9 cellular contexts compared by ENCODE assay signal in the genomic region with DNA sequence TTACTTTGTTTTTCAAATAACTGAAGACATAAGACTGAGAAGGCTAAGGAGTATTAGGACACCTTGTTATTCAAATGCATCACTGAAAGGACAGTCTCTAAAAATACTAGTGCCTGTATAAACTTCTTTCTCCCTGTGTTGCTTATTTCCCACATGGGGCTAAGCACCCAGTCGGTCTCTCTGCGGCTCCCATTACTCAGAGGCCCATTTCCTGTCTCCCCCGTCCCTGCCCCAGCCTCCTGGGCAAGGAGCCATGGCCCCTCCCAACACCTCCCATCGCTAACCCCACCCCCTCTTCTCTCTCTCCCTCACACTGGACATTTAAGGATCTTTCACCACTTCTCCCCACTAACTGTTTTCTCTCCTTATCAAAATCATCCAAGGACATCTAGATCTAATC.
DNase-seq lines count a peak whose midpoint lies in the region; ATAC-seq and TF ChIP-seq lines count a peak whose summit lies in the region.
"Had no signal": no experiment of that assay in that cellular context is flagged by ENCODE, and none has a peak within 500 bp of the region (broad histone marks: within the 10 kb centered on the region; RNA-seq: fewer than 3 reads in every experiment).

No MANE protein-coding gene starts in this region.

- H3K4me3 ChIP-seq in body of pancreas = no peak overlapping the region

- no peaks in the 10 kb centered on the region for H3K27me3 ChIP-seq in body of pancreas

- no peaks in the 10 kb centered on the region for H3K36me3 ChIP-seq in body of pancreas (replicated peaks in 1 of 2; ENCODE audit: insufficient read depth in 1 of 2, low read depth in 2 of 2)

- H3K4me3 Mint-ChIP-seq in memory B cell = no peak overlapping the region
- H3K4me3 Mint-ChIP-seq: activated naive CD4-positive, alpha-beta T cell treated with anti-CD3 and anti-CD28 coated beads, Interleukin-2, amount 10 ng/mL, durations not matched to agents 7 days and 5 days had no signal

- H3K4me1 ChIP-seq in body of pancreas = no peaks in the 10 kb centered on the region

- H3K9me3 Mint-ChIP-seq in memory B cell = no peaks in the 10 kb centered on the region
- H3K9me3 Mint-ChIP-seq: activated naive CD4-positive, alpha-beta T cell treated with anti-CD3 and anti-CD28 coated beads, Interleukin-2, amount 10 ng/mL, durations not matched to agents 7 days and 5 days had no signal

- 22 to 30% methylated on average over 4 of the region's 4 CpGs for WGBS in body of pancreas, 2 donors

- no peak overlapping the region for H3K27ac ChIP-seq in body of pancreas

- DNase-seq in DMS153 treated with DMSO at 0.1 percent for 48 hours (lab: John Stamatoyannopoulos, UW; ENCODE audit: unreplicated experiment) (peak; percentile 11), HT1080 (ENCODE audit: low read depth) (peak; percentile 88), body of pancreas (peak in 3 of 4 donors; percentile 15 to 45 (median 18)), memory B cell (ENCODE audit: low spot score in 2 of 2) (no peak), NCI-H187 (lab: John Stamatoyannopoulos, UW) (no peak), GDM1 (lab: John Stamatoyannopoulos, UW) (no peak), G401 (ENCODE audit: low spot score) (no peak)
- DNase-seq: activated naive CD4-positive, alpha-beta T cell treated with anti-CD3 and anti-CD28 coated beads, Interleukin-2, amount 10 ng/mL, durations not matched to agents 7 days and 5 days had no signal

- H3K4me1 Mint-ChIP-seq in memory B cell = peaks cover 29% of the 10 kb centered on the region

- ATAC-seq in body of pancreas = no peak
- no peak for ATAC-seq in memory B cell (ENCODE audit: low read depth)
- no peak for ATAC-seq in HG03097 (IDR thresholded peaks at IDR 0.05; ENCODE audit: low FRiP score, unreplicated experiment)

- peak overlapping the region; percentile 1 for H3K27ac Mint-ChIP-seq in memory B cell
- H3K27ac Mint-ChIP-seq: activated naive CD4-positive, alpha-beta T cell treated with anti-CD3 and anti-CD28 coated beads, Interleukin-2, amount 10 ng/mL, durations not matched to agents 7 days and 5 days had no signal

- no peaks in the 10 kb centered on the region for H3K27me3 Mint-ChIP-seq in memory B cell

- intact Hi-C loops in body of pancreas (cut with DNase I) = no loop called here

- H3K36me3 Mint-ChIP-seq in memory B cell = peaks cover 12% of the 10 kb centered on the region
- H3K36me3 Mint-ChIP-seq: activated naive CD4-positive, alpha-beta T cell treated with anti-CD3 and anti-CD28 coated beads, Interleukin-2, amount 10 ng/mL, durations not matched to agents 7 days and 5 days had no signal

- H3K9me3 ChIP-seq in body of pancreas = no peaks in the 10 kb centered on the region

- no peak for TF ChIP-seq POLR2A in body of pancreas (IDR thresholded peaks at IDR 0.05)

- in situ Hi-C loops in G401 (cut with HindIII; ENCODE audit: low sequenced_read_pairs) = no loop called here

- TF ChIP-seq CTCF in body of pancreas (IDR thresholded peaks at IDR 0.05) = no peak

Comparison
In these comparisons a context has a peak if more than half of its experiments do, and no peak if none do; other contexts are left out.
1. DNase-seq: peak in DMS153 treated with DMSO at 0.1 percent for 48 hours (single experiment), HT1080 (single experiment) and body of pancreas (3 of 4); none in memory B cell (0 of 2), NCI-H187 (0 of 2), GDM1 (single experiment) and G401 (single experiment).